Comparison of ENCODE assay signal across 8 cellular contexts in the genomic region with DNA sequence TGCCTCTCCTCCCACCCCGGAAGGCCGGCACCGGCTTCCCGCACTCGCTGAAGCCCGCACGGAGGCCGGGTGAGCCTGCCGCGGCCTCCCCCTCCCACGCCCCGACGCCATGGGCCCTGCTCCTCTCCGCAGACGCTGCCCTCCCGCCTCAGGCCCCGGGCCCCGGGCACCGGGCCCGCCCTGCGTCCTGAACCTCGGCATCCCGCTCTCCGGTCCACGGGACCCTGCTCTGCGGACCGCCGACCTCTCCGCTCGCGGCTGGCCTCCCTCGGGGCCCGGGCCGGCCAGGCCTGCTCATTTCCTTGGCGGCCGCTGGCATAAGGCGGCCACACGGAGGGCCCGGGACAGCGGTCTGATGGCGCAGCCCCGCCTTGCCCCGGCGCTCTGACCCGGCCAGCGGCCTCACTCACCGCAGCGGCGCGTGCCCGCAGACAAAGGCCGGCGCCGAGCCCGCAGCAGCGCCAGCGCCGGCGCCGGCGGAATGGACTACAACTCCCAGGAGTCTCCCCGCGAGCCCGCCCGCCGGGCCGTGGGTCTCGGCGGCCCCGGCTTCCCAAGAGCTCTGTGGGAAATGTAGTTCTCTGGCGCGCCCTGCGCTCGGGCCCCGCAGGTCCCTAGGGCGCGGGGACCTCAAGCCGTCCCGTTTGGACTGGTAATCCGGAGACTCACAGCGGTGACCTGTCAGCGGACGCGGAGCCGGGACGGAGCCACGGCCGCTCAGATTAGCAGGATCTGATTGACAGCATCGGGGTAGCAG. TPM values are rescaled to one million over a fixed set of nuclear protein-coding genes. Genes with fewer than 3 reads are reported as not detected.
DNase-seq lines count a peak whose midpoint lies in the region; ATAC-seq and TF ChIP-seq lines count a peak whose summit lies in the region.

A gene with protein sequence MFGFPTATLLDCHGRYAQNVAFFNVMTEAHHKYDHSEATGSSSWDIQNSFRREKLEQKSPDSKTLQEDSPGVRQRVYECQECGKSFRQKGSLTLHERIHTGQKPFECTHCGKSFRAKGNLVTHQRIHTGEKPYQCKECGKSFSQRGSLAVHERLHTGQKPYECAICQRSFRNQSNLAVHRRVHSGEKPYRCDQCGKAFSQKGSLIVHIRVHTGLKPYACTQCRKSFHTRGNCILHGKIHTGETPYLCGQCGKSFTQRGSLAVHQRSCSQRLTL (minus strand): TSS at position 490 of the 757 bp plus-strand sequence. CDS start 2,748 bp downstream, outside the sequence.

- H3K36me3 ChIP-seq in CD4-positive, alpha-beta memory T cell (ENCODE audit: insufficient read depth, low read length), result peaks cover 23% of the 10 kb centered on the region

- POLR2A ChIA-PET in CD4-positive, alpha-beta memory T cell (lab: Charles Lee; ENCODE audit: partially characterized antibody), result interaction anchor here (0.5 to 3.8 kb wide), 12 partner anchors 9 to 971 kb away, joined by 3 to 36 read pairs (median 4); partner anchors contain the start of genes ZNF239 and ZNF485

- H3K27me3 Mint-ChIP-seq in CD4-positive, alpha-beta memory T cell, result peaks cover 3 to 6% of the 10 kb centered on the region in 2 donors
- no peaks in the 10 kb centered on the region for H3K27me3 Mint-ChIP-seq in mesothelial cell of epicardium (ENCODE audit: low read depth)

- ATAC-seq in GM19372 (IDR thresholded peaks at IDR 0.05; ENCODE audit: low read depth, unreplicated experiment) (peak; percentile 99), HG03520 (IDR thresholded peaks at IDR 0.05; ENCODE audit: unreplicated experiment) (peak; percentile 99)

- H3K27me3 ChIP-seq in CD4-positive, alpha-beta memory T cell (ENCODE audit: insufficient read depth, low read length), result no peaks in the 10 kb centered on the region

- peaks cover 0 to 26% of the 10 kb centered on the region in 2 donors for H3K9me3 ChIP-seq in CD4-positive, alpha-beta memory T cell (ENCODE audit: control insufficient read depth in 1 of 2, low read length in 2 of 2)

- peaks cover 38 to 42% of the 10 kb centered on the region in 2 donors for H3K36me3 Mint-ChIP-seq in CD4-positive, alpha-beta memory T cell
- peaks cover 41% of the 10 kb centered on the region for H3K36me3 Mint-ChIP-seq in mesothelial cell of epicardium

- H3K4me1 ChIP-seq in CD4-positive, alpha-beta memory T cell (ENCODE audit: insufficient read depth, low read length), result peaks cover 18% of the 10 kb centered on the region

- H3K27ac ChIP-seq in CD4-positive, alpha-beta memory T cell (ENCODE audit: low read depth, low read length), result peak within 1 kb of the TSS; percentile 76

- intact Hi-C loops in CD4-positive, alpha-beta memory T cell (cut with micrococcal nuclease), result loop anchor here (1.0 to 10.0 kb wide), 6 partner anchors 42 to 864 kb away; partner anchors contain the start of genes BMS1, CSGALNACT2, ZNF239 and ZNF485

- in situ Hi-C loops in endometrial microvascular endothelial cells (cut with HindIII; ENCODE audit: inconsistent ontology term, low pct_unique_long_range_greater_than_20kb, low sequenced_read_pairs), result no loop called here

- peak within 1 kb of the TSS; percentile 66 to 78 for H3K4me3 ChIP-seq in CD4-positive, alpha-beta memory T cell (ENCODE audit: low read length in 2 of 2)

- TF ChIP-seq CTCF in mesothelial cell of epicardium (IDR thresholded peaks at IDR 0.05; ENCODE audit: unreplicated experiment), result no peak

- H3K4me3 Mint-ChIP-seq in CD4-positive, alpha-beta memory T cell, result peak within 1 kb of the TSS; percentile 93 to 98 (median 94)
- H3K4me3 Mint-ChIP-seq in mesothelial cell of epicardium, result peak within 1 kb of the TSS; percentile 91

- CTCF ChIA-PET in CD4-positive, alpha-beta memory T cell (lab: Charles Lee; ENCODE audit: partially characterized antibody), result interaction anchor here (0.8 to 2.0 kb wide), 5 partner anchors 19 to 75 kb away, joined by 3 to 7 read pairs (median 5); partner anchors contain the start of gene ZNF239

- peaks cover 3 to 39% (median 28%) of the 10 kb centered on the region in 8 donors for H3K9me3 Mint-ChIP-seq in CD4-positive, alpha-beta memory T cell
- peaks cover 31% of the 10 kb centered on the region for H3K9me3 Mint-ChIP-seq in mesothelial cell of epicardium

- H3K4me1 Mint-ChIP-seq in CD4-positive, alpha-beta memory T cell, result peaks cover 11 to 38% (median 18%) of the 10 kb centered on the region in 4 donors
- peaks cover 13% of the 10 kb centered on the region for H3K4me1 Mint-ChIP-seq in mesothelial cell of epicardium

- peak within 1 kb of the TSS; percentile 84 to 96 (median 93) for H3K27ac Mint-ChIP-seq in CD4-positive, alpha-beta memory T cell
- H3K27ac Mint-ChIP-seq in mesothelial cell of epicardium, result peak within 1 kb of the TSS; percentile 92

- peak; percentile 80 to 83 (median 82) for DNase-seq in CD4-positive, alpha-beta memory T cell
- DNase-seq in NOMO-1 treated with dmso at 0.1 percent for 144 hours (lab: John Stamatoyannopoulos, UW; ENCODE audit: unreplicated experiment) (peak; percentile 76), mesothelial cell of epicardium (ENCODE audit: low spot score in 2 of 2, unreplicated experiment in 2 of 2) (peak; percentile 65 to 83)
- peak; percentile 52 for DNase-seq in activated CD8-positive, alpha-beta memory T cell treated with anti-CD3 and anti-CD28 coated beads, Interleukin-2, amount 50 U/mL, for 24 hours (ENCODE audit: extremely low read depth)
- DNase-seq in stimulated activated CD8-positive, alpha-beta memory T cell treated with anti-CD3 and anti-CD28 coated beads, Interleukin-15, amount 100 ng/mL, for 24 hours (ENCODE audit: low read depth), result peak; percentile 63

RNA-seq across cellular contexts. Expression of the gene that starts here (rescaled TPM):
- 10 to 100 TPM; 35.5 to 39.5 TPM for total RNA-seq in CD4-positive, alpha-beta memory T cell
- polyA plus RNA-seq in CD4-positive, alpha-beta memory T cell, result 10 to 100 TPM; 76.9 to 92.6 TPM
- total RNA-seq in endometrial microvascular endothelial cells (ENCODE audit: inconsistent ontology term) (30.2 TPM), mesothelial cell of epicardium (46.7 to 51.2 TPM (median 46.8 TPM) in 3 replicates)

Comparison
In these comparisons a context has a peak if more than half of its experiments do, and no peak if none do; other contexts are left out.
1. Peak in every context shown above with its lines: DNase-seq, ATAC-seq, H3K4me3 ChIP-seq and H3K27ac ChIP-seq.